In the genomic region with DNA sequence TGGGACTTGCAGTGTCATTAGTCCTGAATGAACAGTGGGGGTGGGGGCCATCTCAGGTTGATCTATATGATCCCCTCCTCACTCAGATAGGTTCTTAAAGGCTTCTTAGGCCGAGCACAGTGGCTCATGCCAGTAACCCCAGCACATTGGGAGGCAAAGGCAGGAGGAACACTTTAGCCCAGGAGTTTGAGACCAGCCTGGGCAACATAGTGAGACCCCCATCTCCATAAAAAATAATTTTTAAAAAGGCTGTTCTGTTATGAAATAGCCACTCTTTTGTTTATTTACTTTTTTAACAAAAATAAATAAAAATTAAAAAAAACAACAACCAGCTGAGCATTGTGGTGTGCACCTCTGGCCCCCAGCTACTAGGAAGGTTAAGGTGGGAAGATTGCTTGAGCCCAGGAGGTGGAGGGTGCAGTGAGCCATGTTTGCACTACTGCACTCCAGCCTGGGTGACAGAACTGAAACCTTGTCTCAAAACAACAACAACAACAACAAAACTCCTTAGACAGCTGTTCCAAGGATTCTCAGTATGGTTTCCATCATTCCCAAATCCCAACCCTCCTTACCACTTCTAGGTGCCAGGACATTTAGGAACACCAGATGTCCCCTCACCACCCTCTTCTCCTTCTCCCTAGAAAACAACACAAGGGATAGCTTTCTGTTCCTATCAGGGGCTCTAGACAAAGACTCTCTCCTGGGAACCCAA, we compare ENCODE assay signal across 8 cellular contexts. TPM values are rescaled to one million over a fixed set of nuclear protein-coding genes. Genes with fewer than 3 reads are reported as not detected.
DNase-seq lines count a peak whose midpoint lies in the region; ATAC-seq and TF ChIP-seq lines count a peak whose summit lies in the region.

No MANE protein-coding gene starts in this region.

- H3K27me3 Mint-ChIP-seq in activated naive CD4-positive, alpha-beta T cell treated with anti-CD3 and anti-CD28 coated beads, Interleukin-2, amount 10 ng/mL, durations not matched to agents 7 days and 5 days = no peaks in the 10 kb centered on the region

- no peaks in the 10 kb centered on the region for H3K9me3 ChIP-seq in ascending aorta
- no peaks in the 10 kb centered on the region for H3K9me3 ChIP-seq in mesodermal cell (ENCODE audit: control insufficient read depth, low read length)
- H3K9me3 ChIP-seq in upper lobe of left lung = no peaks in the 10 kb centered on the region

- 20% methylated on average over 1 of the region's 1 CpG; no CpG with 5 or more reads in 1 of the 2 experiments for WGBS in mesodermal cell (ENCODE audit: insufficient coverage in 2 of 2), 2 experiments
- 14 to 19% methylated on average over 1 of the region's 1 CpG for WGBS in upper lobe of left lung, 2 donors

- no peak for TF ChIP-seq POLR2A in upper lobe of left lung (IDR thresholded peaks at IDR 0.05)

- H3K36me3 ChIP-seq in ascending aorta (peaks cover 0 to 2% of the 10 kb centered on the region in 2 donors), mesodermal cell (ENCODE audit: control insufficient read depth, insufficient read depth, low read length) (peaks cover 3% of the 10 kb centered on the region), upper lobe of left lung (peaks cover 0 to 4% (median 2%) of the 10 kb centered on the region in 4 donors)

- TF ChIP-seq CTCF in ascending aorta (IDR thresholded peaks at IDR 0.05) (no peak), upper lobe of left lung (IDR thresholded peaks at IDR 0.05) (no peak)

- peak overlapping the region; percentile 94 for H3K27ac Mint-ChIP-seq in activated naive CD4-positive, alpha-beta T cell treated with anti-CD3 and anti-CD28 coated beads, Interleukin-2, amount 10 ng/mL, durations not matched to agents 7 days and 5 days

- peaks cover 7% of the 10 kb centered on the region for H3K36me3 Mint-ChIP-seq in activated naive CD4-positive, alpha-beta T cell treated with anti-CD3 and anti-CD28 coated beads, Interleukin-2, amount 10 ng/mL, durations not matched to agents 7 days and 5 days

- peak overlapping the region; percentile 60 for H3K4me3 Mint-ChIP-seq in activated naive CD4-positive, alpha-beta T cell treated with anti-CD3 and anti-CD28 coated beads, Interleukin-2, amount 10 ng/mL, durations not matched to agents 7 days and 5 days

- CTCF ChIA-PET in activated naive CD4-positive, alpha-beta T cell treated with anti-CD3 and anti-CD28 coated beads, Interleukin-2, amount 10 ng/mL, durations not matched to agents 7 days and 5 days (lab: Charles Lee) = interaction anchor here (1.1 to 9.5 kb wide), 6 partner anchors 10 to 261 kb away, joined by 4 to 179 read pairs (median 36); no protein-coding TSS in a partner anchor

- H3K4me3 ChIP-seq in ascending aorta (peak overlapping the region in 1 of 2 donors; percentile 21), mesodermal cell (ENCODE audit: extremely low read depth, insufficient read depth, low read length, poor library complexity, severe bottlenecking) (no peak overlapping the region), upper lobe of left lung (peak overlapping the region in 1 of 4 donors; percentile 22)

- ATAC-seq in upper lobe of left lung (ENCODE audit: low FRiP score in 2 of 2) (no peak), GM18511 (IDR thresholded peaks at IDR 0.05; ENCODE audit: unreplicated experiment) (no peak), HG03520 (IDR thresholded peaks at IDR 0.05; ENCODE audit: unreplicated experiment) (no peak)

- H3K27ac ChIP-seq in ascending aorta (peak overlapping the region; percentile 93 to 98), mesodermal cell (ENCODE audit: low read depth, low read length, severe bottlenecking) (peak overlapping the region; percentile 97), upper lobe of left lung (peak overlapping the region; percentile 94 to 99 (median 98))

- DNase-seq in activated naive CD4-positive, alpha-beta T cell treated with anti-CD3 and anti-CD28 coated beads, Interleukin-2, amount 10 ng/mL, durations not matched to agents 7 days and 5 days = no peak
- DNase-seq in activated naive CD4-positive, alpha-beta T cell treated with anti-CD3 and anti-CD28 coated beads, Interleukin-2, amount 50 U/mL, for 16 hours = no peak
- DNase-seq in ascending aorta (ENCODE audit: low spot score in 2 of 2) (no peak), upper lobe of left lung (no peak)
- DNase-seq in activated effector memory CD4-positive, alpha-beta T cell treated with anti-CD3 and anti-CD28 coated beads, Interleukin-2, amount 50 U/mL, for 16 hours = no peak

- peaks cover 80% of the 10 kb centered on the region for H3K4me1 Mint-ChIP-seq in activated naive CD4-positive, alpha-beta T cell treated with anti-CD3 and anti-CD28 coated beads, Interleukin-2, amount 10 ng/mL, durations not matched to agents 7 days and 5 days

- H3K4me1 ChIP-seq in ascending aorta (peaks cover 31 to 43% of the 10 kb centered on the region in 2 donors), mesodermal cell (ENCODE audit: control insufficient read depth, insufficient read depth, low read length, poor library complexity, severe bottlenecking) (peaks cover 38% of the 10 kb centered on the region), upper lobe of left lung (peaks cover 46 to 63% (median 52%) of the 10 kb centered on the region in 4 donors)

- no peaks in the 10 kb centered on the region for H3K9me3 Mint-ChIP-seq in activated naive CD4-positive, alpha-beta T cell treated with anti-CD3 and anti-CD28 coated beads, Interleukin-2, amount 10 ng/mL, durations not matched to agents 7 days and 5 days

- TF ChIP-seq EP300 in upper lobe of left lung (IDR thresholded peaks at IDR 0.05) = no peak

- intact Hi-C loops in ascending aorta (cut with DNase I) = loop anchor here (10.0 kb wide), 1 partner anchor 234 kb away; the partner anchor contains the start of gene STK40

- H3K27me3 ChIP-seq in ascending aorta (no peaks in the 10 kb centered on the region), upper lobe of left lung (no peaks in the 10 kb centered on the region)

RNA-seq across cellular contexts. Expression of gene TRAPPC3, which starts 2.0 kb away (rescaled TPM):
- total RNA-seq in ascending aorta (52.0 TPM), upper lobe of left lung (100 to 1,000 TPM in 2 of 6 donors, 10 to 100 TPM in 4; 65.8 to 120 (median 75.5) TPM)
- 61.7 TPM for polyA plus RNA-seq in mesodermal cell (2013, experiment 1 of 2)
- polyA plus RNA-seq in mesodermal cell (2013, experiment 2 of 2) = 55.2 TPM

RNA-seq across cellular contexts. Expression of gene MAP7D1, which starts 4.7 kb away (rescaled TPM):
- total RNA-seq in ascending aorta = 209 TPM
- 148 TPM for polyA plus RNA-seq in mesodermal cell (2013, experiment 1 of 2)
- 124 TPM for polyA plus RNA-seq in mesodermal cell (2013, experiment 2 of 2)
- total RNA-seq in upper lobe of left lung = 100 to 1,000 TPM; 129 to 290 (median 153) TPM

RNA-seq across cellular contexts. Expression of gene COL8A2, which starts 26.3 kb away (rescaled TPM):
- total RNA-seq in ascending aorta (41.7 TPM), upper lobe of left lung (10 to 100 TPM in 3 of 6 donors, 1 to 10 TPM in 3; 2.5 to 20.8 (median 11.4) TPM)
- polyA plus RNA-seq in mesodermal cell (2013, experiment 1 of 2) = 0.37 TPM
- polyA plus RNA-seq in mesodermal cell (2013, experiment 2 of 2) = 0.61 TPM
